Comparison of ENCODE assay signal across 21 cellular contexts in the genomic region with DNA sequence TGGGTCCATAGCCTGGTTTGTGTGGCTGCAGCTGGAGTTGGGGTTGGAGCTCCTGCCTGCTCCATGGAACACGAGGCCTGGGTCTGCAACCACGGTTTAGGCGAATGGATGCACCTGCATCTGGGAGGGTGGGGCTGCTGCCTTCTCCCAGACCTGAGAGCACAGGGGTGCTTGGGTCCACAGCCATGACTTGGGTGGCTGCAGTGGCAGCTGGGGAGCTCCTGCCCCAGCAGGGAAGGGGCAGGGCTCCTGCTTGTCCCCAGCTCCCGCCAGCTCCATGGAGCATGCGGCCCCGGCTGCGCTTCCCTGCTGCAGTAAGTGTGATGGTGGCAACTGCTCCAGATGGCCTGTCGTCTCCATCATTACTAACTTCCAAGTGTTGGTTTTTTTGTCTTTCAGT.
DNase-seq lines count a peak whose midpoint lies in the region; ATAC-seq and TF ChIP-seq lines count a peak whose summit lies in the region.
"Had no signal": no experiment of that assay in that cellular context is flagged by ENCODE, and none has a peak within 500 bp of the region (broad histone marks: within the 10 kb centered on the region; RNA-seq: fewer than 3 reads in every experiment).

No MANE protein-coding gene starts in this region.

- no peaks in the 10 kb centered on the region for H3K36me3 Mint-ChIP-seq in stimulated activated effector memory CD8-positive, alpha-beta T cell treated with anti-CD3 and anti-CD28 coated beads, Interleukin-12 subunit alpha, Interleukin-12 subunit beta, amount 100 ng/mL, for 72 hours
- peaks cover 0 to 12% (median 6%) of the 10 kb centered on the region in 3 experiments; a peak in 6 of 7 replicates for H3K36me3 Mint-ChIP-seq in H9 (ENCODE audit: insufficient read depth in 1 of 3, low read depth in 3 of 3)
- H3K36me3 Mint-ChIP-seq: CD8-positive, alpha-beta T cell had no signal

- H3K9me3 ChIP-seq in right atrium auricular region: no peaks in the 10 kb centered on the region
- H3K9me3 ChIP-seq in neuronal stem cell (replicated peaks in 1 of 2; ENCODE audit: control insufficient read depth in 2 of 2, insufficient read depth in 1 of 2, low read depth in 1 of 2, low read length in 2 of 2): peaks cover 6 to 16% of the 10 kb centered on the region in 2 donors
- H3K9me3 ChIP-seq in H9 (ENCODE audit: control insufficient read depth, low read depth, low read length): peaks cover 7% of the 10 kb centered on the region
- H3K9me3 ChIP-seq: Caco-2 had no signal

- H4K20me1 ChIP-seq in H9 (ENCODE audit: control insufficient read depth, insufficient read depth, insufficient read length): no peaks in the 10 kb centered on the region
- H4K20me1 ChIP-seq: BLaER1 treated with 17β-estradiol and CSF1 and Interleukin-3, amounts not matched to agents 10 nM and 100 nM had no signal

- no peak for TF ChIP-seq CTCF in right atrium auricular region (IDR thresholded peaks at IDR 0.05)
- TF ChIP-seq CTCF in H9 (conservative IDR thresholded peaks at IDR 0.05): no peak

- no peaks in the 10 kb centered on the region for H3K23me2 ChIP-seq in H9 (ENCODE audit: insufficient read length, low read depth, low read length, poor library complexity, severe bottlenecking)

- no peaks in the 10 kb centered on the region for H3K27me3 Mint-ChIP-seq in H9 (ENCODE audit: low read depth)
- H3K27me3 Mint-ChIP-seq: B cell; CD4-positive, alpha-beta T cell had no signal

- no peak for ATAC-seq in Right ventricle myocardium inferior
- ATAC-seq in stimulated activated effector memory CD8-positive, alpha-beta T cell treated with anti-CD3 and anti-CD28 coated beads, Interleukin-12 subunit alpha, Interleukin-12 subunit beta, amount 100 ng/mL, for 72 hours: peak; percentile 9
- ATAC-seq: A549; CD8-positive, alpha-beta T cell; GM12878 had no signal

- H2AK5ac ChIP-seq in neuronal stem cell (ENCODE audit: low read depth, low read length): no peak overlapping the region
- no peak overlapping the region for H2AK5ac ChIP-seq in H9 (ENCODE audit: insufficient read length, low read length)

- intact Hi-C loops in Right ventricle myocardium inferior (cut with DNase I): no loop called here

- H3K79me2 ChIP-seq in H9 (ENCODE audit: insufficient read depth, low read length): no peaks in the 10 kb centered on the region

- DNase-seq in Right ventricle myocardium inferior (ENCODE audit: missing footprints) (peak; percentile 58), right atrium auricular region (ENCODE audit: low spot score) (no peak), neuronal stem cell (ENCODE audit: low spot score) (no peak), H9 (no peak), NCI-H1048 (lab: John Stamatoyannopoulos, UW) (no peak), MV-4-11 (lab: John Stamatoyannopoulos, UW) (no peak)
- no peak for DNase-seq in stimulated activated effector memory CD8-positive, alpha-beta T cell treated with anti-CD3 and anti-CD28 coated beads, Interleukin-12 subunit alpha, Interleukin-12 subunit beta, amount 100 ng/mL, for 72 hours (ENCODE audit: low spot score in 2 of 2)
- DNase-seq: AML-193; Caco-2; Calu3; CD4-positive, alpha-beta T cell; CD8-positive, alpha-beta T cell; DMS79 treated with DMSO at 0.1 percent for 48 hours; EL; GDM1 had no signal

- whole genome bisulfite sequencing in neuronal stem cell (ENCODE audit: extremely low coverage in 2 of 2, insufficient read length in 2 of 2, insufficient replicate concordance in 1 of 2), 2 donors: no CpG with 5 or more reads among the region's 8 CpGs
- no CpG with 5 or more reads among the region's 8 CpGs for WGBS in H9 (ENCODE audit: extremely low coverage, insufficient read length, low lambda C conversion rate)

- H2AFZ ChIP-seq in neuronal stem cell (ENCODE audit: low read length) (no peak overlapping the region), H9 (ENCODE audit: low read length) (no peak overlapping the region)

- H3K18ac ChIP-seq in neuronal stem cell (ENCODE audit: low read length): no peak overlapping the region
- H3K18ac ChIP-seq in H9 (ENCODE audit: insufficient read length, low read depth, low read length): no peak overlapping the region

- H2BK15ac ChIP-seq in neuronal stem cell (ENCODE audit: low read length): no peak overlapping the region
- H2BK15ac ChIP-seq in H9 (ENCODE audit: low read depth, low read length): no peak overlapping the region

- H3K9me3 Mint-ChIP-seq in stimulated activated effector memory CD8-positive, alpha-beta T cell treated with anti-CD3 and anti-CD28 coated beads, Interleukin-12 subunit alpha, Interleukin-12 subunit beta, amount 100 ng/mL, for 72 hours: no peaks in the 10 kb centered on the region
- H3K9me3 Mint-ChIP-seq in H9: peaks cover 14 to 22% of the 10 kb centered on the region in 2 experiments
- H3K9me3 Mint-ChIP-seq: CD4-positive, alpha-beta T cell; CD8-positive, alpha-beta T cell had no signal

- no peak overlapping the region for H4K8ac ChIP-seq in neuronal stem cell (ENCODE audit: low read depth, low read length)
- no peak overlapping the region for H4K8ac ChIP-seq in H9 (replicated peaks; ENCODE audit: insufficient read length, low read depth, low read length)

- H3T11ph ChIP-seq in H9 (ENCODE audit: low read length): no peak overlapping the region

- peaks cover 0 to 16% of the 10 kb centered on the region in 2 donors for H3K4me1 ChIP-seq in right atrium auricular region
- peaks cover 3 to 12% of the 10 kb centered on the region in 2 donors for H3K4me1 ChIP-seq in neuronal stem cell (ENCODE audit: control insufficient read depth in 2 of 2, insufficient read depth in 1 of 2, low read depth in 1 of 2, low read length in 2 of 2)
- H3K4me1 ChIP-seq in H9 (ENCODE audit: insufficient read depth, low read length): no peaks in the 10 kb centered on the region
- H3K4me1 ChIP-seq: BLaER1 treated with 17β-estradiol and CSF1 and Interleukin-3, amounts not matched to agents 10 nM and 100 nM; Caco-2 had no signal

- no peak overlapping the region for H2BK120ac ChIP-seq in neuronal stem cell (ENCODE audit: low read depth, low read length)
- no peak overlapping the region for H2BK120ac ChIP-seq in H9 (ENCODE audit: low read depth, low read length, poor library complexity, severe bottlenecking)

- no peak overlapping the region for H2BK5ac ChIP-seq in neuronal stem cell (ENCODE audit: low read length)
- no peak overlapping the region for H2BK5ac ChIP-seq in H9 (ENCODE audit: insufficient read length, low read length)

- H3K9ac ChIP-seq in neuronal stem cell (ENCODE audit: low read depth, low read length, poor library complexity) (peak overlapping the region; percentile 39), H9 (ENCODE audit: extremely low read depth, insufficient read length, low read length) (no peak overlapping the region)
- H3K9ac ChIP-seq: BLaER1 treated with 17β-estradiol and CSF1 and Interleukin-3, amounts not matched to agents 10 nM and 100 nM had no signal

- H2BK12ac ChIP-seq in neuronal stem cell (ENCODE audit: low read length) (peak overlapping the region; percentile 31), H9 (ENCODE audit: insufficient read length, low read depth, low read length) (no peak overlapping the region)

- H4K5ac ChIP-seq in H9 (ENCODE audit: insufficient read length, low read depth, low read length): no peak overlapping the region

- no peaks in the 10 kb centered on the region for H3K79me1 ChIP-seq in neuronal stem cell (ENCODE audit: low read depth, low read length)
- no peaks in the 10 kb centered on the region for H3K79me1 ChIP-seq in H9 (ENCODE audit: insufficient read depth, low read depth, low read length, poor library complexity, severe bottlenecking)

- no peak overlapping the region for H3K27ac ChIP-seq in right atrium auricular region
- no peak overlapping the region for H3K27ac ChIP-seq in neuronal stem cell (replicated peaks; ENCODE audit: low read length)
- H3K27ac ChIP-seq in H9 (ENCODE audit: insufficient read length, low read depth, low read length): no peak overlapping the region
- H3K27ac ChIP-seq: 22Rv1; A549; BLaER1 treated with 17β-estradiol and CSF1 and Interleukin-3, amounts not matched to agents 10 nM and 100 nM; C4-2B had no signal

- no peaks in the 10 kb centered on the region for H3K4me1 Mint-ChIP-seq in stimulated activated effector memory CD8-positive, alpha-beta T cell treated with anti-CD3 and anti-CD28 coated beads, Interleukin-12 subunit alpha, Interleukin-12 subunit beta, amount 100 ng/mL, for 72 hours
- H3K4me1 Mint-ChIP-seq in H9: peaks cover 6 to 11% of the 10 kb centered on the region in 2 experiments
- H3K4me1 Mint-ChIP-seq: B cell had no signal

- H4K91ac ChIP-seq in neuronal stem cell (ENCODE audit: low read depth, low read length, poor library complexity): no peak overlapping the region
- H4K91ac ChIP-seq in H9 (ENCODE audit: insufficient read length, low read depth, low read length): no peak overlapping the region

- no peak overlapping the region for H3K56ac ChIP-seq in H9 (ENCODE audit: insufficient read length, low read depth, low read length)

- H3K4me2 ChIP-seq in neuronal stem cell (ENCODE audit: insufficient read depth, low read length, poor library complexity, severe bottlenecking) (no peak overlapping the region), H9 (ENCODE audit: insufficient read depth, insufficient read length, low read length) (no peak overlapping the region)
- H3K4me2 ChIP-seq: A549; BLaER1 treated with 17β-estradiol and CSF1 and Interleukin-3, amounts not matched to agents 10 nM and 100 nM had no signal

- H3K4me3 Mint-ChIP-seq in stimulated activated effector memory CD8-positive, alpha-beta T cell treated with anti-CD3 and anti-CD28 coated beads, Interleukin-12 subunit alpha, Interleukin-12 subunit beta, amount 100 ng/mL, for 72 hours: no peak overlapping the region
- H3K4me3 Mint-ChIP-seq in H9: no peak overlapping the region
- H3K4me3 Mint-ChIP-seq: B cell; CD4-positive, alpha-beta T cell; CD8-positive, alpha-beta T cell had no signal

- no peaks in the 10 kb centered on the region for H3K27me3 ChIP-seq in right atrium auricular region
- no peaks in the 10 kb centered on the region for H3K27me3 ChIP-seq in neuronal stem cell (ENCODE audit: control insufficient read depth in 3 of 3, insufficient read depth in 3 of 3, low read depth in 1 of 3, low read length in 3 of 3)
- H3K27me3 ChIP-seq in H9 (ENCODE audit: insufficient read depth, low read length): no peaks in the 10 kb centered on the region
- H3K27me3 ChIP-seq: BLaER1 treated with 17β-estradiol and CSF1 and Interleukin-3, amounts not matched to agents 10 nM and 100 nM had no signal

- H3K4me3 ChIP-seq in right atrium auricular region: no peak overlapping the region
- H3K4me3 ChIP-seq in neuronal stem cell (ENCODE audit: low read length in 2 of 2): no peak overlapping the region
- H3K4me3 ChIP-seq: A549; BLaER1 treated with 17β-estradiol and CSF1 and Interleukin-3, amounts not matched to agents 10 nM and 100 nM; GM12878 had no signal

- H3K4ac ChIP-seq in neuronal stem cell (ENCODE audit: low read length) (no peak overlapping the region), H9 (ENCODE audit: low read depth, low read length) (no peak overlapping the region)

- peak overlapping the region; percentile 4 for H3K14ac ChIP-seq in neuronal stem cell (ENCODE audit: low read length)
- H3K14ac ChIP-seq in H9 (ENCODE audit: insufficient read depth, low read length): no peak overlapping the region

- no peak overlapping the region for H2BK20ac ChIP-seq in H9 (ENCODE audit: low read depth, low read length, poor library complexity, severe bottlenecking)

- no peak overlapping the region for H3K27ac Mint-ChIP-seq in stimulated activated effector memory CD8-positive, alpha-beta T cell treated with anti-CD3 and anti-CD28 coated beads, Interleukin-12 subunit alpha, Interleukin-12 subunit beta, amount 100 ng/mL, for 72 hours
- no peak overlapping the region for H3K27ac Mint-ChIP-seq in H9
- H3K27ac Mint-ChIP-seq: B cell; CD4-positive, alpha-beta T cell; CD8-positive, alpha-beta T cell had no signal

- H3K36me3 ChIP-seq in right atrium auricular region (no peaks in the 10 kb centered on the region), neuronal stem cell (replicated peaks in 1 of 2; ENCODE audit: control insufficient read depth in 2 of 2, insufficient read depth in 2 of 2, low read length in 2 of 2) (no peaks in the 10 kb centered on the region)
- H3K36me3 ChIP-seq: BLaER1 treated with 17β-estradiol and CSF1 and Interleukin-3, amounts not matched to agents 10 nM and 100 nM had no signal

- H3K23ac ChIP-seq in neuronal stem cell (ENCODE audit: low read depth, low read length, poor library complexity) (peak overlapping the region; percentile 27), H9 (ENCODE audit: insufficient read length, low read depth, low read length) (no peak overlapping the region)
